ENCODE assay signal across 8 cellular contexts in genomic region chr2:151410485-151410833, GRCh38. TPM values are rescaled to one million over a fixed set of nuclear protein-coding genes. Genes with fewer than 3 reads are reported as not detected.
DNase-seq lines count a peak whose midpoint lies in the region; ATAC-seq, FAIRE-seq and TF ChIP-seq lines count a peak whose summit lies in the region.

No MANE protein-coding gene starts in this region.

- peak overlapping the region; percentile 21 for H3K4ac ChIP-seq in trophoblast cell (ENCODE audit: low read depth, low read length)

- H3K4me2 ChIP-seq in A549 (peak overlapping the region; percentile 94), trophoblast cell (ENCODE audit: low read length) (peak overlapping the region; percentile 92)

- DNase-seq in A549 (ENCODE audit: low read depth in 1 of 2, low spot score in 1 of 2) (peak; percentile 40 to 48), NCI-H82 (lab: John Stamatoyannopoulos, UW) (peak; percentile 63), fibroblast of villous mesenchyme (ENCODE audit: low read depth) (peak; percentile 16), trophoblast cell (peak in 1 of 2 donors; percentile 17), MV-4-11 (lab: John Stamatoyannopoulos, UW) (no peak)
- DNase-seq in activated T-helper 1 cell treated with anti-CD3 and anti-CD28 coated beads, Interleukin-2, amount 50 U/mL, for 16 hours (ENCODE audit: low read depth in 1 of 2, low spot score in 1 of 2): peak; percentile 19 to 24

- peak overlapping the region; percentile 70 for H2BK5ac ChIP-seq in trophoblast cell (ENCODE audit: low read depth, low read length, poor library complexity)

- peak overlapping the region; percentile 87 for H2AFZ ChIP-seq in trophoblast cell (ENCODE audit: insufficient read depth, low read length, poor library complexity)

- H2AK5ac ChIP-seq in trophoblast cell (ENCODE audit: low read length): no peak overlapping the region

- peaks cover 17 to 18% of the 10 kb centered on the region in 2 experiments for H3K36me3 ChIP-seq in trophoblast cell (ENCODE audit: control insufficient read depth in 1 of 2, insufficient read depth in 2 of 2, low read length in 2 of 2)

- H3K27ac ChIP-seq in A549 (peak overlapping the region; percentile 94 to 96), trophoblast cell (ENCODE audit: low read depth, low read length) (peak overlapping the region; percentile 72)

- H4K91ac ChIP-seq in trophoblast cell (ENCODE audit: low read depth, low read length): peak overlapping the region; percentile 84

- peak overlapping the region; percentile 58 for H3K4me3 ChIP-seq in A549
- H3K4me3 ChIP-seq in fibroblast of villous mesenchyme (ENCODE audit: low read depth, low read length): peak overlapping the region; percentile 91
- H3K4me3 ChIP-seq in trophoblast cell (ENCODE audit: low read depth, low read length): peak overlapping the region; percentile 83

- H3K23ac ChIP-seq in trophoblast cell (ENCODE audit: low read length): no peak overlapping the region

- CTCF ChIA-PET in A549 (lab: Yijun Ruan, JAX): interaction anchor here (0.6 to 1.8 kb wide), 18 partner anchors 8 to 1814 kb away, joined by 3 to 10 read pairs (median 4); no protein-coding TSS in a partner anchor

- no peak for FAIRE-seq in A549 (lab: Jason Lieb, UNC)

- peaks cover 9% of the 10 kb centered on the region for H3K79me1 ChIP-seq in trophoblast cell (ENCODE audit: low read length)

- TF ChIP-seq CTCF in A549 (IDR thresholded peaks at IDR 0.05) (no peak), fibroblast of villous mesenchyme (IDR thresholded peaks at IDR 0.05; ENCODE audit: insufficient read depth, low read depth, low read length) (no peak)

- no peak for TF ChIP-seq RAD21 in A549 (conservative IDR thresholded peaks at IDR 0.05 in 1 of 2, IDR thresholded peaks at IDR 0.05 in 1 of 2)

- no peak for TF ChIP-seq EP300 in A549 (IDR thresholded peaks at IDR 0.05)

- POLR2A ChIA-PET in A549 (lab: Yijun Ruan, JAX): interaction anchor here (0.6 to 1.6 kb wide), 6 partner anchors 15 to 149 kb away, joined by 6 to 27 read pairs (median 7); partner anchors contain the start of genes NMI and RBM43

- no peaks in the 10 kb centered on the region for H3K27me3 ChIP-seq in trophoblast cell (ENCODE audit: insufficient read depth, low read length)

- H3K4me1 ChIP-seq in A549 (peaks cover 8% of the 10 kb centered on the region), trophoblast cell (ENCODE audit: control insufficient read depth in 1 of 2, insufficient read depth in 2 of 2, low read length in 2 of 2) (no peaks in the 10 kb centered on the region)

- 1% methylated on average over 19 of the region's 21 CpGs for WGBS in A549 (ENCODE audit: missing lambda C conversion rate)
- WGBS in trophoblast cell (ENCODE audit: extremely low coverage, insufficient coverage, insufficient read length): no CpG with 5 or more reads among the region's 21 CpGs

- peak overlapping the region; percentile 86 for H3K14ac ChIP-seq in trophoblast cell (ENCODE audit: low read length)

- peak overlapping the region; percentile 86 for H3K9ac ChIP-seq in trophoblast cell (ENCODE audit: low read length)

- no peaks in the 10 kb centered on the region for H3K9me3 ChIP-seq in A549
- H3K9me3 ChIP-seq in trophoblast cell (ENCODE audit: insufficient read depth, low read depth, low read length): no peaks in the 10 kb centered on the region

- H3K79me2 ChIP-seq in trophoblast cell (ENCODE audit: control insufficient read depth, insufficient read depth, low read length, poor library complexity): peaks cover 9% of the 10 kb centered on the region

- H4K12ac ChIP-seq in trophoblast cell (ENCODE audit: low read depth, low read length): peak overlapping the region; percentile 92

- H4K8ac ChIP-seq in trophoblast cell (ENCODE audit: low read depth, low read length): peak overlapping the region; percentile 89

- ATAC-seq in A549 (peak; percentile 52 to 56), GM18517 (IDR thresholded peaks at IDR 0.05; ENCODE audit: unreplicated experiment) (peak; percentile 40), HG03064 (IDR thresholded peaks at IDR 0.05; ENCODE audit: low read depth, unreplicated experiment) (peak; percentile 32)

- TF ChIP-seq POLR2A in A549 (IDR thresholded peaks at IDR 0.05; ENCODE audit: low read length): no peak

- H2BK120ac ChIP-seq in trophoblast cell (ENCODE audit: insufficient read depth, low read length, poor library complexity): peak overlapping the region; percentile 70

- H2BK12ac ChIP-seq in trophoblast cell (ENCODE audit: low read length): no peak overlapping the region

- H3K18ac ChIP-seq in trophoblast cell (ENCODE audit: low read length): peak overlapping the region; percentile 82

TF ChIP-seq in A549, 52 proteins besides CTCF, POLR2A, EP300 and RAD21:
- TF ChIP-seq USF2 (IDR thresholded peaks at IDR 0.05) (no peak), EHF (CRISPR knock-in tag; IDR thresholded peaks at IDR 0.05) (no peak), BHLHE40 (IDR thresholded peaks at IDR 0.05; ENCODE audit: low read depth, low read length) (0 out of 2 replicates have a peak, but pooled peaks have one; percentile 14)

RNA-seq across cellular contexts. Expression of gene RIF1, which starts 0.8 kb away (rescaled TPM):
- polyA plus RNA-seq in A549 (2011; rRNA removed) (24.7 and 28.7 TPM in 2 replicates), A549 (2017; fragmentation: RNase III; extraction: RNeasy Plus Mini Kit Qiagen cat#74134 plus additional on column Dnase treatment) (15.5 to 17.4 TPM (median 16.7 TPM) in 3 replicates)
- 2.7 TPM in 2 replicates for polyA plus RNA-seq in A549 (2012; cell fraction: cytosol; rRNA removed)
- 3.6 and 5.7 TPM in 2 replicates for polyA plus RNA-seq in A549 (2012; cell fraction: nucleus; rRNA removed)
- 54.7 and 61.5 TPM in 2 replicates for polyA minus RNA-seq in A549 (2011; rRNA and poly(A)+ RNA removed)
- total RNA-seq in fibroblast of villous mesenchyme: 43.8 and 51.0 TPM in 2 replicates
- 16.2 TPM in 2 replicates for polyA plus RNA-seq in trophoblast cell (2013)

RNA-seq across cellular contexts. Expression of gene TNFAIP6, which starts 53.1 kb away (rescaled TPM):
- 3.3 and 4.5 TPM in 2 replicates for polyA plus RNA-seq in A549 (2011; rRNA removed)
- polyA plus RNA-seq in A549 (2012; cell fraction: cytosol; rRNA removed): 0.38 and 0.50 TPM in 2 replicates
- 0.56 and 0.89 TPM in 2 replicates for polyA plus RNA-seq in A549 (2012; cell fraction: nucleus; rRNA removed)
- polyA plus RNA-seq in A549 (2017; fragmentation: RNase III; extraction: RNeasy Plus Mini Kit Qiagen cat#74134 plus additional on column Dnase treatment): 2.9 to 4.5 TPM (median 4.1 TPM) in 3 replicates
- 0.88 and 1.0 TPM in 2 replicates for polyA minus RNA-seq in A549 (2011; rRNA and poly(A)+ RNA removed)
- total RNA-seq in fibroblast of villous mesenchyme: 13.2 and 14.2 TPM in 2 replicates
- 0.85 and 0.90 TPM in 2 replicates for polyA plus RNA-seq in trophoblast cell (2013)
